Comparison of ENCODE assay signal across 8 cellular contexts in the genomic region with DNA sequence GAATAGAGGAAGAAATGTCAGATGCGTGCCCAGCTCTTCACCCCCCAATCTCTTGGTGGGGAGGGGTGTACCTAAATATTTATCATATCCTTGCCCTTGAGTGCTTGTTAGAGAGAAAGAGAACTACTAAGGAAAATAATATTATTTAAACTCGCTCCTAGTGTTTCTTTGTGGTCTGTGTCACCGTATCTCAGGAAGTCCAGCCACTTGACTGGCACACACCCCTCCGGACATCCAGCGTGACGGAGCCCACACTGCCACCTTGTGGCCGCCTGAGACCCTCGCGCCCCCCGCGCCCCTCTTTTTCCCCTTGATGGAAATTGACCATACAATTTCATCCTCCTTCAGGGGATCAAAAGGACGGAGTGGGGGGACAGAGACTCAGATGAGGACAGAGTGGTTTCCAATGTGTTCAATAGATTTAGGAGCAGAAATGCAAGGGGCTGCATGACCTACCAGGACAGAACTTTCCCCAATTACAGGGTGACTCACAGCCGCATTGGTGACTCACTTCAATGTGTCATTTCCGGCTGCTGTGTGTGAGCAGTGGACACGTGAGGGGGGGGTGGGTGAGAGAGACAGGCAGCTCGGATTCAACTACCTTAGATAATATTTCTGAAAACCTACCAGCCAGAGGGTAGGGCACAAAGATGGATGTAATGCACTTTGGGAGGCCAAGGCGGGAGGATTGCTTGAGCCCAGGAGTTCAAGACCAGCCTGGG. TPM values are rescaled to one million over a fixed set of nuclear protein-coding genes. Genes with fewer than 3 reads are reported as not detected.
DNase-seq lines count a peak whose midpoint lies in the region; ATAC-seq and TF ChIP-seq lines count a peak whose summit lies in the region.

No MANE protein-coding gene starts in this region.

- no peaks in the 10 kb centered on the region for H3F3A ChIP-seq in neural cell (ENCODE audit: insufficient read depth, low read length, poor library complexity, severe bottlenecking)

- H3K27ac ChIP-seq in OCI-LY3 (ENCODE audit: low read length) (peak overlapping the region; percentile 62), neural cell (ENCODE audit: low read length) (no peak overlapping the region), stomach (peak overlapping the region; percentile 57 to 76 (median 66))

- TF ChIP-seq POLR2A in erythroblast (IDR thresholded peaks at IDR 0.05; ENCODE audit: low read length) (peak; percentile 55), stomach (IDR thresholded peaks at IDR 0.05) (no peak)

- H3K27me3 ChIP-seq in OCI-LY3 (ENCODE audit: low read depth, low read length) (peaks cover 9% of the 10 kb centered on the region; the same call in 1 of the 2 replicates), neural cell (ENCODE audit: insufficient read depth, low read depth, low read length) (no peaks in the 10 kb centered on the region), stomach (peaks cover 0 to 22% (median 0%) of the 10 kb centered on the region in 3 donors)

- H2AFZ ChIP-seq in OCI-LY3 (ENCODE audit: low read depth, low read length) (peak overlapping the region; percentile 77), neural cell (ENCODE audit: low read depth, low read length) (no peak overlapping the region)

- peak; percentile 46 for DNase-seq in NCI-H82 (lab: John Stamatoyannopoulos, UW)
- DNase-seq in NCI-H82 treated with DMSO at 0.1 percent for 48 hours (lab: John Stamatoyannopoulos, UW; ENCODE audit: unreplicated experiment) = no peak
- peak; percentile 86 for DNase-seq in activated CD8-positive, alpha-beta memory T cell treated with anti-CD3 and anti-CD28 coated beads, Interleukin-2, amount 50 U/mL, for 48 hours
- peak; percentile 83 to 92 for DNase-seq in erythroblast (lab: John Stamatoyannopoulos, UW)
- DNase-seq in stomach = peak; percentile 79

- TF ChIP-seq EP300 in neural cell (conservative IDR thresholded peaks at IDR 0.05; ENCODE audit: poor library complexity, severe bottlenecking) = no peak
- TF ChIP-seq EP300 in stomach (IDR thresholded peaks at IDR 0.05) = no peak

- H3K4me3 ChIP-seq in OCI-LY3 (ENCODE audit: low read length) = peak overlapping the region; percentile 78
- H3K4me3 ChIP-seq in neural cell (ENCODE audit: low read length) = no peak overlapping the region
- no peak overlapping the region for H3K4me3 ChIP-seq in stomach

- H3K79me2 ChIP-seq in OCI-LY3 (ENCODE audit: low read length) = no peaks in the 10 kb centered on the region
- H3K79me2 ChIP-seq in neural cell (replicated peaks; ENCODE audit: insufficient read depth, low read length) = no peaks in the 10 kb centered on the region

- peaks cover 25% of the 10 kb centered on the region for H3K4me1 ChIP-seq in OCI-LY3 (ENCODE audit: low read length)
- peaks cover 0 to 16% (median 11%) of the 10 kb centered on the region in 4 donors for H3K4me1 ChIP-seq in stomach

- H4K20me1 ChIP-seq in OCI-LY3 (ENCODE audit: insufficient read depth, low read length) (no peaks in the 10 kb centered on the region), neural cell (ENCODE audit: insufficient read depth) (no peaks in the 10 kb centered on the region)

- intact Hi-C loops in stomach (cut with DNase I; ENCODE audit: low total_unique reads) = no loop called here

- H3K9me3 ChIP-seq in OCI-LY3 (ENCODE audit: insufficient read depth, low read length) = no peaks in the 10 kb centered on the region
- no peaks in the 10 kb centered on the region for H3K9me3 ChIP-seq in neural cell (ENCODE audit: low read length)
- H3K9me3 ChIP-seq in stomach = no peaks in the 10 kb centered on the region

- H3K9ac ChIP-seq in OCI-LY3 (ENCODE audit: low read length) = peak overlapping the region; percentile 67
- H3K9ac ChIP-seq in neural cell (ENCODE audit: low read length) = no peak overlapping the region

- TF ChIP-seq CTCF in OCI-LY3 (IDR thresholded peaks at IDR 0.05; ENCODE audit: low read depth, low read length) (peak; percentile 95), neural cell (IDR thresholded peaks at IDR 0.05; ENCODE audit: poor library complexity, severe bottlenecking) (peak; percentile 48), stomach (IDR thresholded peaks at IDR 0.05) (peak in 5 of 7 experiments; percentile 65 to 89 (median 73))

- H3K4me2 ChIP-seq in OCI-LY3 (ENCODE audit: low read length) (peak overlapping the region; percentile 81), neural cell (ENCODE audit: low read length) (no peak overlapping the region)

- peak; percentile 82 for ATAC-seq in HG03432 (IDR thresholded peaks at IDR 0.05; ENCODE audit: unreplicated experiment)

- peak; percentile 33 for TF ChIP-seq RAD21 in neural cell (conservative IDR thresholded peaks at IDR 0.05)

- H3K36me3 ChIP-seq in OCI-LY3 (replicated peaks; ENCODE audit: low read depth, low read length) (no peaks in the 10 kb centered on the region), neural cell (ENCODE audit: insufficient read depth, low read length) (no peaks in the 10 kb centered on the region), stomach (peaks cover 0 to 25% (median 0%) of the 10 kb centered on the region in 4 donors)

- no peaks in the 10 kb centered on the region for H3K9me2 ChIP-seq in neural cell (ENCODE audit: insufficient read depth, low read length)

- WGBS in stomach, 5 donors = 6 to 10% (median 8%) methylated on average over 17 of the region's 17 CpGs

TF ChIP-seq in neural cell, 6 proteins besides CTCF, POLR2A, EP300 and RAD21:
- peak; percentile 41 for TF ChIP-seq SMC3 (conservative IDR thresholded peaks at IDR 0.05; ENCODE audit: poor library complexity)
- TF ChIP-seq EZH2 (IDR thresholded peaks at IDR 0.05; ENCODE audit: borderline replicate concordance, insufficient read depth, low read length, poor library complexity, severe bottlenecking) = no peak
- TF ChIP-seq REST (IDR thresholded peaks at IDR 0.05; ENCODE audit: borderline replicate concordance) = no peak
- no peak for TF ChIP-seq MXI1 (conservative IDR thresholded peaks at IDR 0.05; ENCODE audit: poor library complexity, severe bottlenecking)
- no peak for TF ChIP-seq TAF1 (IDR thresholded peaks at IDR 0.05; ENCODE audit: low read depth)

RNA-seq across cellular contexts. Expression of gene SERPINE1, which starts 11.4 kb away (rescaled TPM):
- polyA plus RNA-seq in neural cell (0.12 TPM in 1 of 2 replicates, not detected in the other), stomach (10 to 100 TPM in 1 of 3 donors, 1 to 10 TPM in 2; 3.2 to 13.6 (median 4.1) TPM)
- polyA minus RNA-seq in neural cell = 0.23 TPM in 1 of 2 replicates, not detected in the other
- total RNA-seq in stomach = 10 to 100 TPM in 2 of 5 donors, 1 to 10 TPM in 2, under 1 TPM in 1; 0.58 to 25.0 (median 8.4) TPM

RNA-seq across cellular contexts. Expression of gene AP1S1, which starts 16.0 kb away (rescaled TPM):
- polyA plus RNA-seq in neural cell (344 and 389 TPM in 2 replicates), stomach (10 to 100 TPM; 34.7 to 71.2 (median 62.3) TPM)
- polyA minus RNA-seq in neural cell = 99.2 and 107 TPM in 2 replicates
- total RNA-seq in stomach = 10 to 100 TPM in 3 of 5 donors, 1 to 10 TPM in 1, not detected in 1; 2.7 to 54.9 (median 17.6) TPM

RNA-seq across cellular contexts. Expression of gene VGF, which starts 27.1 kb away (rescaled TPM):
- polyA plus RNA-seq in neural cell (36.8 and 39.3 TPM in 2 replicates), stomach (under 1 TPM in 2 of 3 donors, not detected in 1; 0.15 to 0.75 TPM)
- polyA minus RNA-seq in neural cell = 30.7 and 49.4 TPM in 2 replicates
- total RNA-seq in stomach = 1 to 10 TPM in 1 of 5 donors, under 1 TPM in 1, not detected in 3; 0.55 to 5.8 TPM

RNA-seq across cellular contexts. Expression of gene NAT16, which starts 41.8 kb away (rescaled TPM):
- polyA plus RNA-seq in neural cell (4.0 and 4.5 TPM in 2 replicates), stomach (under 1 TPM in 1 of 3 donors, not detected in 2; 0.05 TPM)
- 0.73 and 1.5 TPM in 2 replicates for polyA minus RNA-seq in neural cell
- total RNA-seq in stomach = not detected

RNA-seq across cellular contexts. Expression of gene TRIM56, which starts 53.0 kb away (rescaled TPM):
- 0.01 and 0.12 TPM in 2 replicates for polyA plus RNA-seq in neural cell
- under 0.01 and 0.35 TPM in 2 replicates for polyA minus RNA-seq in neural cell
- total RNA-seq in stomach = 10 to 100 TPM; 13.6 to 41.1 (median 24.6) TPM
- polyA plus RNA-seq in stomach = 1 to 10 TPM; 7.5 to 9.8 (median 8.3) TPM

Comparison
In these comparisons a context has a peak if more than half of its experiments do, and no peak if none do; other contexts are left out.
1. RNA of gene VGF, which starts 27.1 kb away (polyA plus RNA-seq): 36.8 to 39.3 TPM in neural cell; 0.15 to 0.75 TPM in stomach; every median in the first group is over 10 times any median in the second.
2. Peak in every context shown above with its lines, with median percentiles within 50 percentile points of each other: CTCF ChIP-seq.